Comparison of ENCODE assay signal across 31 cellular contexts in the genomic region with DNA sequence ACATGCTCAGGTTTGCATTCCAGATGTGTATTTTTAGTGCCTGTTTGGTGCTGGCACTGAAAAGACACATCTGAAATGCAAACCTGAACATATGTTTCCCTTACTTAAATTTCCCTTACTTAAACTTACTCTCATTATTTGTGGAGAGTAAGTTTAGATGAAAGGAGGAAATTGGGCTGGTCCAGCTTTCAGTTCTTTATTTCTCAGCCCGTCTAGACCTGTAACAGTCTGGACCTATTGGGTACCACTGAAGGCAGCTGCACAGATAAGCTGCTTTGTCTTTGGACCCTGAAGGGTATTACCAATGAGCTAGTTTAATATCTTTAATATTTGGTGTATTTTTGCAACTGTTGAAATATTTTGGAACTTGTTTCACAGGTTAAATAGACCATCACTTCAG. TPM values are rescaled to one million over a fixed set of nuclear protein-coding genes. Genes with fewer than 3 reads are reported as not detected.
DNase-seq lines count a peak whose midpoint lies in the region; ATAC-seq, FAIRE-seq and TF ChIP-seq lines count a peak whose summit lies in the region.
"Had no signal": no experiment of that assay in that cellular context is flagged by ENCODE, and none has a peak within 500 bp of the region (broad histone marks: within the 10 kb centered on the region; RNA-seq: fewer than 3 reads in every experiment).

No MANE protein-coding gene starts in this region.

- H2AFZ ChIP-seq in Karpas-422 (ENCODE audit: low read length): no peak overlapping the region

- no peaks in the 10 kb centered on the region for H3K27me3 ChIP-seq in Karpas-422 (ENCODE audit: low read length)

- TF ChIP-seq CTCF in Calu3 (IDR thresholded peaks at IDR 0.05; ENCODE audit: unreplicated experiment): no peak

- ATAC-seq in HG02759 (IDR thresholded peaks at IDR 0.05; ENCODE audit: unreplicated experiment): no peak
- no peak for ATAC-seq in GM18505 (IDR thresholded peaks at IDR 0.05; ENCODE audit: unreplicated experiment)
- ATAC-seq: CD8-positive, alpha-beta T cell; HepG2 had no signal

- CTCF ChIA-PET in Calu3 (lab: Charles Lee): interaction anchor here (1.2 kb wide), 1 partner anchor 76 kb away, joined by 3 read pairs; no protein-coding TSS in a partner anchor

- H3K4me1 Mint-ChIP-seq in Calu3 (ENCODE audit: low read depth, unreplicated experiment): peaks cover 13% of the 10 kb centered on the region
- H3K4me1 Mint-ChIP-seq: B cell had no signal

- no peak overlapping the region for H3K4me2 ChIP-seq in Karpas-422 (ENCODE audit: low read depth, low read length, poor library complexity, severe bottlenecking)
- H3K4me2 ChIP-seq: SK-N-SH had no signal

- no peaks in the 10 kb centered on the region for H3K36me3 Mint-ChIP-seq in Calu3 (ENCODE audit: insufficient read depth, unreplicated experiment)
- H3K36me3 Mint-ChIP-seq: CD8-positive, alpha-beta T cell had no signal

- no peak overlapping the region for H3K27ac Mint-ChIP-seq in Calu3 (ENCODE audit: unreplicated experiment)
- H3K27ac Mint-ChIP-seq: B cell; CD8-positive, alpha-beta T cell had no signal

- H3K9me3 ChIP-seq in Karpas-422 (ENCODE audit: low read length): no peaks in the 10 kb centered on the region
- H3K9me3 ChIP-seq: Caco-2, SK-N-SH had no signal

- H3K4me1 ChIP-seq in Karpas-422 (ENCODE audit: low read length): peaks cover 27% of the 10 kb centered on the region

- no TSS peak for BruUV-seq in Calu3 (replicated peaks; lab: Mats Ljungman, UMichigan)

- H3K27me3 Mint-ChIP-seq in Calu3 (ENCODE audit: unreplicated experiment): no peaks in the 10 kb centered on the region
- H3K27me3 Mint-ChIP-seq: B cell had no signal

- peak; percentile 42 for FAIRE-seq in GM19239 (lab: Jason Lieb, UNC)
- FAIRE-seq: GM18507, H54, HepG2, RCC 7860 had no signal

- no peaks in the 10 kb centered on the region for H4K20me1 ChIP-seq in Karpas-422 (ENCODE audit: insufficient read depth, low read depth, low read length)

- no peak overlapping the region for H3K4me3 Mint-ChIP-seq in Calu3 (ENCODE audit: low read depth, unreplicated experiment)
- H3K4me3 Mint-ChIP-seq: B cell; CD8-positive, alpha-beta T cell had no signal

- no peak overlapping the region for H3K9ac ChIP-seq in Karpas-422 (ENCODE audit: low read length)
- H3K9ac ChIP-seq: SK-N-SH had no signal

- no peaks in the 10 kb centered on the region for H3K79me2 ChIP-seq in Karpas-422 (ENCODE audit: low read length)

- H3K9me3 Mint-ChIP-seq in Calu3 (ENCODE audit: low read depth, unreplicated experiment): no peaks in the 10 kb centered on the region

- H3K9me2 ChIP-seq in Karpas-422 (replicated peaks; ENCODE audit: insufficient read depth, low read length): no peaks in the 10 kb centered on the region
- H3K9me2 ChIP-seq: SK-N-SH had no signal

- no peaks in the 10 kb centered on the region for H3K36me3 ChIP-seq in Karpas-422 (ENCODE audit: insufficient read depth, low read length)

- intact Hi-C loops in Calu3 (cut with micrococcal nuclease; ENCODE audit: unreplicated experiment): no loop called here

- no peak for DNase-seq in GM19239 (ENCODE audit: insufficient read length, low spot score)
- DNase-seq in Karpas-422: peak; percentile 57
- DNase-seq in epithelial cell of prostate (ENCODE audit: low read depth, low spot score): no peak
- no peak for DNase-seq in UCSD-AML1 (lab: John Stamatoyannopoulos, UW; ENCODE audit: unreplicated experiment)
- DNase-seq in Calu3: no peak
- DNase-seq: Caco-2; CD8-positive, alpha-beta T cell; DMS 273 treated with DMSO at 0.1 percent for 48 hours; DMS79; EL; GDM1; Kasumi-1; NCI-H1105 treated with DMSO at 0.1 percent for 48 hours; NCI-H146; NCI-H1930; NCI-H2107; NCI-H524; NCI-H774; SK-N-SH; SW 1271 had no signal

- no peak overlapping the region for H3K4me3 ChIP-seq in Karpas-422 (ENCODE audit: low read length)

- no peak for TF ChIP-seq POLR2A in GM18505 (IDR thresholded peaks at IDR 0.05; ENCODE audit: borderline replicate concordance, extremely low read depth, insufficient read depth, insufficient read length)

- H3K27ac ChIP-seq in Karpas-422 (ENCODE audit: low read length) (no peak overlapping the region), epithelial cell of prostate (peak overlapping the region; percentile 58)
- H3K27ac ChIP-seq: C4-2B had no signal

RNA-seq across cellular contexts. Expression of a gene that starts 17.0 kb away (rescaled TPM):
- not detected in 2 replicates for total RNA-seq in Karpas-422 (2014; rRNA removed; shearing (Covaris generic); ENCODE audit: low replicate concordance)
- 1.2 and 1.8 TPM in 2 replicates for total RNA-seq in Calu3 (2022)
- total RNA-seq: A673; B cell; CD8-positive, alpha-beta T cell; HepG2; HT1080; M059J had no signal

RNA-seq across cellular contexts. Expression of a gene that starts 54.0 kb away (rescaled TPM):
- total RNA-seq in Karpas-422 (2014; rRNA removed; shearing (Covaris generic); ENCODE audit: low replicate concordance): 4.5 and 8.3 TPM in 2 replicates
- not detected in 2 replicates for total RNA-seq in Calu3 (2022)
- total RNA-seq: A673; B cell; Caco-2; CD8-positive, alpha-beta T cell; HepG2; HT1080; M059J had no signal
